ENCODE assay signal across 18 cellular contexts in the genomic region with DNA sequence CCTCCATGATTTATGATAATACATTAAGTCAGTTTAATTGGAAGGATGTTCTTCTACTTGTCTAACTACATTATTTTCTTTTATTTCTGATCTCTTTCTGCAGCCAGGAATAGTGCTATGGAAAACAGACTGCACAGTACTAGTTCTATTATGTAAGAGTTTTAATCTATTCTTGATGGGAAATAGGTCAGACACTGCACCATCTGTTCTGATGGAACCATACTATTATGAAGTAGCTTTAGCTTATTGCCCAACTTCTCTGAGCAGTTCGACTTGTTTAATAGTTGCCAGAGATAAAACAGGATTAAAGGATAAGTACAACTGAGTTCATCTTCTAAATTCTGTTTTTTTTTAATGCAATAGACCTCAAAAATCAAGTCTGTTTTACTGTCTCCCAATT. TPM values are rescaled to one million over a fixed set of nuclear protein-coding genes. Genes with fewer than 3 reads are reported as not detected.
DNase-seq lines count a peak whose midpoint lies in the region; ATAC-seq, FAIRE-seq and TF ChIP-seq lines count a peak whose summit lies in the region.
"Had no signal": no experiment of that assay in that cellular context is flagged by ENCODE, and none has a peak within 500 bp of the region (broad histone marks: within the 10 kb centered on the region; RNA-seq: fewer than 3 reads in every experiment).

No MANE protein-coding gene starts in this region.

- no peak for TF ChIP-seq POLR2A in GM12891 (IDR thresholded peaks at IDR 0.05; ENCODE audit: low read depth, low read length)

- H3K36me3 ChIP-seq in OCI-LY3 (replicated peaks; ENCODE audit: low read depth, low read length) (peaks cover 22% of the 10 kb centered on the region), psoas muscle (ENCODE audit: insufficient read depth in 1 of 2, low read depth in 1 of 2) (peaks cover 0 to 68% of the 10 kb centered on the region in 2 donors)
- H3K36me3 ChIP-seq: BLaER1 treated with 17β-estradiol and CSF1 and Interleukin-3, amounts not matched to agents 10 nM and 100 nM; MG63 had no signal

- no peaks in the 10 kb centered on the region for H3K79me2 ChIP-seq in OCI-LY3 (ENCODE audit: low read length)

- H3K27ac ChIP-seq in OCI-LY3 (ENCODE audit: low read length) (peak overlapping the region; percentile 74), psoas muscle (no peak overlapping the region)
- H3K27ac ChIP-seq: BLaER1 treated with 17β-estradiol and CSF1 and Interleukin-3, amounts not matched to agents 10 nM and 100 nM; VCaP had no signal

- TF ChIP-seq CTCF in OCI-LY3 (IDR thresholded peaks at IDR 0.05; ENCODE audit: low read depth, low read length), result no peak
- TF ChIP-seq CTCF in fibroblast of pulmonary artery (IDR thresholded peaks at IDR 0.05; ENCODE audit: low read length, missing control alignments), result no peak
- TF ChIP-seq CTCF in psoas muscle (IDR thresholded peaks at IDR 0.05), result no peak

- peak; percentile 54 for FAIRE-seq in GM12891 (lab: Jason Lieb, UNC)
- FAIRE-seq: GM19239, RCC 7860, small intestine had no signal

- 22 to 50% (median 30%) methylated on average over 1 of the region's 1 CpG for WGBS in psoas muscle, 3 donors

- no peak overlapping the region for H2AFZ ChIP-seq in OCI-LY3 (ENCODE audit: low read depth, low read length)

- H3K9me3 ChIP-seq in OCI-LY3 (ENCODE audit: insufficient read depth, low read length) (no peaks in the 10 kb centered on the region), psoas muscle (no peaks in the 10 kb centered on the region)
- H3K9me3 ChIP-seq: BLaER1 treated with 17β-estradiol and CSF1 and Interleukin-3, amounts not matched to agents 10 nM and 100 nM; MG63 had no signal

- no peaks in the 10 kb centered on the region for H4K20me1 ChIP-seq in OCI-LY3 (ENCODE audit: insufficient read depth, low read length)
- H4K20me1 ChIP-seq: BLaER1 treated with 17β-estradiol and CSF1 and Interleukin-3, amounts not matched to agents 10 nM and 100 nM had no signal

- H3K27me3 ChIP-seq in OCI-LY3 (ENCODE audit: low read depth, low read length) (no peaks in the 10 kb centered on the region), psoas muscle (ENCODE audit: insufficient read depth in 3 of 3, low read length in 2 of 3) (no peaks in the 10 kb centered on the region)
- H3K27me3 ChIP-seq: BLaER1 treated with 17β-estradiol and CSF1 and Interleukin-3, amounts not matched to agents 10 nM and 100 nM; MG63 had no signal

- intact Hi-C loops in psoas muscle (cut with DNase I), result loop anchor here in 1 of 2 donors (10.0 kb wide), 1 partner anchor 89 kb away; no protein-coding TSS in a partner anchor

- peaks cover 56% of the 10 kb centered on the region for H3K4me1 ChIP-seq in OCI-LY3 (ENCODE audit: low read length)
- H3K4me1 ChIP-seq in psoas muscle, result peaks cover 9% of the 10 kb centered on the region

- ATAC-seq in psoas muscle, result peak; percentile 51 to 80 (median 70)
- no peak for ATAC-seq in GM21367 (IDR thresholded peaks at IDR 0.05; ENCODE audit: unreplicated experiment)

- peak overlapping the region; percentile 64 for H3K4me2 ChIP-seq in OCI-LY3 (ENCODE audit: low read length)

- peak overlapping the region; percentile 29; the same call in 1 of the 2 replicates for H3K4me3 ChIP-seq in OCI-LY3 (ENCODE audit: low read length)
- H3K4me3 ChIP-seq in fibroblast of pulmonary artery (replicated peaks; ENCODE audit: low read depth, low read length), result no peak overlapping the region
- H3K4me3 ChIP-seq in psoas muscle, result no peak overlapping the region
- H3K4me3 ChIP-seq: BLaER1 treated with 17β-estradiol and CSF1 and Interleukin-3, amounts not matched to agents 10 nM and 100 nM; MG63 had no signal

- no peak for DNase-seq in GM12891 (ENCODE audit: insufficient read length, low spot score)
- DNase-seq in fibroblast of pulmonary artery (ENCODE audit: low read depth), result peak; percentile 66
- no peak for DNase-seq in psoas muscle
- no peak for DNase-seq in NCI-H1694 treated with DMSO at 0.1 percent for 48 hours (lab: John Stamatoyannopoulos, UW)
- DNase-seq in activated CD4-positive, CD25-positive, alpha-beta regulatory T cell (lab: John Stamatoyannopoulos, UW), result no peak
- DNase-seq: activated effector memory CD4-positive, alpha-beta T cell treated with Interleukin-2 at 50 U/mL for 16 hours; left cardiac atrium; MG63; NCI-H2107; NCI-H69; occipital lobe; small intestine had no signal

- H3K9ac ChIP-seq in OCI-LY3 (ENCODE audit: low read length), result 0 out of 2 replicates have a peak overlapping the region, but pooled peaks have one; percentile 6
- H3K9ac ChIP-seq: BLaER1 treated with 17β-estradiol and CSF1 and Interleukin-3, amounts not matched to agents 10 nM and 100 nM had no signal

TF ChIP-seq in GM12891, 5 proteins besides CTCF, POLR2A, EP300 and RAD21:
- TF ChIP-seq POLR2AphosphoS5 (IDR thresholded peaks at IDR 0.05; ENCODE audit: low read depth, low read length) (no peak), PAX5 (IDR thresholded peaks at IDR 0.05; ENCODE audit: insufficient read depth, low read length, severe bottlenecking) (no peak), POU2F2 (IDR thresholded peaks at IDR 0.05; ENCODE audit: low read depth, low read length) (no peak), SPI1 (IDR thresholded peaks at IDR 0.05; ENCODE audit: low read depth, low read length) (no peak), TAF1 (IDR thresholded peaks at IDR 0.05; ENCODE audit: low read depth, low read length) (no peak)

RNA-seq across cellular contexts. Expression of a gene that starts 13.0 kb away (rescaled TPM):
- polyA plus RNA-seq in GM12891 (2012; ENCODE audit: low read depth, missing spikeins), result 6.2 TPM
- total RNA-seq in psoas muscle, result 1 to 10 TPM; 5.0 to 6.6 (median 6.0) TPM
- polyA plus RNA-seq in psoas muscle, result 10 to 100 TPM in 1 of 3 donors, 1 to 10 TPM in 2; 2.9 to 12.7 (median 5.7) TPM

RNA-seq across cellular contexts. Expression of a gene that starts 46.8 kb away (rescaled TPM):
- 178 TPM for polyA plus RNA-seq in GM12891 (2012; ENCODE audit: low read depth, missing spikeins)
- 100 to 1,000 TPM in 3 of 4 donors, 10 to 100 TPM in 1; 76.3 to 128 (median 122) TPM for total RNA-seq in psoas muscle
- 100 to 1,000 TPM; 160 to 351 (median 247) TPM for polyA plus RNA-seq in psoas muscle
